1 cellular context compared by ENCODE assay signal in genomic region chr18:75244336-75244735, GRCh38.
TF ChIP-seq lines count a peak whose summit lies in the region.

No MANE protein-coding gene starts in this region.

TF ChIP-seq in SK-N-SH treated with all-trans-retinoic acid at 6 μM for 48 hours, 23 proteins besides CTCF, POLR2A, EP300 and RAD21 (continued from another document):
- TF ChIP-seq POU6F1 (CRISPR knock-in tag; IDR thresholded peaks at IDR 0.05; ENCODE audit: borderline replicate concordance, low read depth) (no peak), OSR1 (CRISPR knock-in tag; IDR thresholded peaks at IDR 0.05) (no peak)
